Comparison of ENCODE assay signal across 10 cellular contexts in genomic region chr2:38147333-38148121, GRCh38.
DNase-seq lines count a peak whose midpoint lies in the region; ATAC-seq and TF ChIP-seq lines count a peak whose summit lies in the region.
"Had no signal": no experiment of that assay in that cellular context is flagged by ENCODE, and none has a peak within 500 bp of the region (broad histone marks: within the 10 kb centered on the region; RNA-seq: fewer than 3 reads in every experiment).

No MANE protein-coding gene starts in this region.

- H3K27ac ChIP-seq in suprapubic skin = peak overlapping the region; percentile 80

- no peaks in the 10 kb centered on the region for H3K9me3 ChIP-seq in suprapubic skin

- H3K4me3 Mint-ChIP-seq in activated T-helper 1 cell treated with anti-CD3 and anti-CD28 coated beads, Interleukin-12 subunit alpha, Interleukin-12 subunit beta, Interleukin-2, Interleukin-4 antibody, amounts not matched to agents 30 ng/mL and 10 ng/mL and 1 ng/mL, durations not matched to agents 14 hours and 24 hours and 36 hours = no peak overlapping the region
- H3K4me3 Mint-ChIP-seq: activated B cell treated with CpG ODN at 0.5 μM for 24 hours had no signal

- H3K27ac Mint-ChIP-seq in activated T-helper 1 cell treated with anti-CD3 and anti-CD28 coated beads, Interleukin-12 subunit alpha, Interleukin-12 subunit beta, Interleukin-2, Interleukin-4 antibody, amounts not matched to agents 30 ng/mL and 10 ng/mL and 1 ng/mL, durations not matched to agents 14 hours and 24 hours and 36 hours = peak overlapping the region; percentile 41
- H3K27ac Mint-ChIP-seq: activated B cell treated with CpG ODN at 0.5 μM for 24 hours had no signal

- H3K4me3 ChIP-seq in suprapubic skin = no peak overlapping the region

- no peak for TF ChIP-seq POLR2A in suprapubic skin (IDR thresholded peaks at IDR 0.05)

- peaks cover 22% of the 10 kb centered on the region for H3K4me1 ChIP-seq in suprapubic skin

- H3K36me3 ChIP-seq in suprapubic skin = no peaks in the 10 kb centered on the region

- H3K27me3 ChIP-seq in suprapubic skin = no peaks in the 10 kb centered on the region

- H3K27me3 Mint-ChIP-seq in activated T-helper 1 cell treated with anti-CD3 and anti-CD28 coated beads, Interleukin-12 subunit alpha, Interleukin-12 subunit beta, Interleukin-2, Interleukin-4 antibody, amounts not matched to agents 30 ng/mL and 10 ng/mL and 1 ng/mL, durations not matched to agents 14 hours and 24 hours and 36 hours (ENCODE audit: insufficient read depth) = peaks cover 6% of the 10 kb centered on the region

- no peak for DNase-seq in activated T-helper 1 cell treated with anti-CD3 and anti-CD28 coated beads, Interleukin-12 subunit alpha, Interleukin-12 subunit beta, Interleukin-2, Interleukin-4 antibody, amounts not matched to agents 30 ng/mL and 10 ng/mL and 1 ng/mL, durations not matched to agents 14 hours and 24 hours and 36 hours (ENCODE audit: low spot score)
- DNase-seq in iris pigment epithelial cell (ENCODE audit: low read depth) = peak; percentile 85
- DNase-seq in suprapubic skin (ENCODE audit: low spot score in 2 of 2) = no peak
- no peak for DNase-seq in NCI-H510A treated with DMSO at 0.1 percent for 48 hours (lab: John Stamatoyannopoulos, UW)
- DNase-seq in central memory CD4-positive, alpha-beta T cell = no peak
- DNase-seq: activated B cell treated with CpG ODN at 0.5 μM for 24 hours, NCI-H69 had no signal

- no peaks in the 10 kb centered on the region for H3K9me3 Mint-ChIP-seq in activated T-helper 1 cell treated with anti-CD3 and anti-CD28 coated beads, Interleukin-12 subunit alpha, Interleukin-12 subunit beta, Interleukin-2, Interleukin-4 antibody, amounts not matched to agents 30 ng/mL and 10 ng/mL and 1 ng/mL, durations not matched to agents 14 hours and 24 hours and 36 hours
- H3K9me3 Mint-ChIP-seq: activated B cell treated with CpG ODN at 0.5 μM for 24 hours had no signal

- no peak for TF ChIP-seq CTCF in suprapubic skin (IDR thresholded peaks at IDR 0.05)

- intact Hi-C loops in activated T-helper 1 cell treated with anti-CD3 and anti-CD28 coated beads, Interleukin-12 subunit alpha, Interleukin-12 subunit beta, Interleukin-2, Interleukin-4 antibody, amounts not matched to agents 30 ng/mL and 10 ng/mL and 1 ng/mL, durations not matched to agents 14 hours and 24 hours and 36 hours (cut with micrococcal nuclease) = loop anchor here (5.0 kb wide), 1 partner anchor 40 kb away; no protein-coding TSS in a partner anchor

- H3K4me1 Mint-ChIP-seq in activated T-helper 1 cell treated with anti-CD3 and anti-CD28 coated beads, Interleukin-12 subunit alpha, Interleukin-12 subunit beta, Interleukin-2, Interleukin-4 antibody, amounts not matched to agents 30 ng/mL and 10 ng/mL and 1 ng/mL, durations not matched to agents 14 hours and 24 hours and 36 hours (ENCODE audit: low read depth) = peaks cover 8% of the 10 kb centered on the region
- H3K4me1 Mint-ChIP-seq: activated B cell treated with CpG ODN at 0.5 μM for 24 hours had no signal

- no peak for TF ChIP-seq EP300 in suprapubic skin (IDR thresholded peaks at IDR 0.05)

- peak; percentile 7 for ATAC-seq in HG02870 (IDR thresholded peaks at IDR 0.05; ENCODE audit: unreplicated experiment)
- ATAC-seq in GM19395 (IDR thresholded peaks at IDR 0.05; ENCODE audit: unreplicated experiment) = no peak
- ATAC-seq in GM21367 (IDR thresholded peaks at IDR 0.05; ENCODE audit: unreplicated experiment) = no peak

- no peaks in the 10 kb centered on the region for H3K36me3 Mint-ChIP-seq in activated T-helper 1 cell treated with anti-CD3 and anti-CD28 coated beads, Interleukin-12 subunit alpha, Interleukin-12 subunit beta, Interleukin-2, Interleukin-4 antibody, amounts not matched to agents 30 ng/mL and 10 ng/mL and 1 ng/mL, durations not matched to agents 14 hours and 24 hours and 36 hours (ENCODE audit: low read depth)

- WGBS in suprapubic skin = 88% methylated on average over 8 of the region's 8 CpGs
